ENCODE assay signal across 18 cellular contexts in genomic region chr7:26157520-26158105, GRCh38. TPM values are rescaled to one million over a fixed set of nuclear protein-coding genes. Genes with fewer than 3 reads are reported as not detected.
DNase-seq lines count a peak whose midpoint lies in the region; ATAC-seq and TF ChIP-seq lines count a peak whose summit lies in the region.
"Had no signal": no experiment of that assay in that cellular context is flagged by ENCODE, and none has a peak within 500 bp of the region (broad histone marks: within the 10 kb centered on the region; RNA-seq: fewer than 3 reads in every experiment).

No MANE protein-coding gene starts in this region.

- H3K36me3 Mint-ChIP-seq in T-helper 1 cell treated with Interleukin-12 subunit alpha and Interleukin-12 subunit beta and Interleukin-4 antibody, amounts not matched to agents 30 μg/mL and 1 μg/mL, for 36 hours (ENCODE audit: low read depth): peaks cover 42% of the 10 kb centered on the region
- H3K36me3 Mint-ChIP-seq in activated T-helper 1 cell treated with anti-CD3 and anti-CD28 coated beads, Interleukin-12 subunit alpha, Interleukin-12 subunit beta, Interleukin-2, Interleukin-4 antibody, amounts not matched to agents 30 ng/mL and 10 ng/mL and 1 ng/mL, durations not matched to agents 14 hours and 24 hours and 36 hours (ENCODE audit: low read depth): peaks cover 38% of the 10 kb centered on the region

- H3K4me1 Mint-ChIP-seq in T-helper 1 cell treated with Interleukin-12 subunit alpha and Interleukin-12 subunit beta and Interleukin-4 antibody, amounts not matched to agents 30 μg/mL and 1 μg/mL, for 36 hours (ENCODE audit: low read depth): peaks cover 72% of the 10 kb centered on the region
- H3K4me1 Mint-ChIP-seq in activated T-helper 1 cell treated with anti-CD3 and anti-CD28 coated beads, Interleukin-12 subunit alpha, Interleukin-12 subunit beta, Interleukin-2, Interleukin-4 antibody, amounts not matched to agents 30 ng/mL and 10 ng/mL and 1 ng/mL, durations not matched to agents 14 hours and 24 hours and 36 hours (ENCODE audit: low read depth): peaks cover 92% of the 10 kb centered on the region

- H3K9me3 ChIP-seq in HEK293 (ENCODE audit: control insufficient read depth, insufficient read depth, low read depth, low read length): no peaks in the 10 kb centered on the region
- H3K9me3 ChIP-seq: A549, upper lobe of left lung had no signal

- peak overlapping the region; percentile 97 for H3K27ac Mint-ChIP-seq in T-helper 1 cell treated with Interleukin-12 subunit alpha and Interleukin-12 subunit beta and Interleukin-4 antibody, amounts not matched to agents 30 μg/mL and 1 μg/mL, for 36 hours
- peak overlapping the region; percentile 97 for H3K27ac Mint-ChIP-seq in activated T-helper 1 cell treated with anti-CD3 and anti-CD28 coated beads, Interleukin-12 subunit alpha, Interleukin-12 subunit beta, Interleukin-2, Interleukin-4 antibody, amounts not matched to agents 30 ng/mL and 10 ng/mL and 1 ng/mL, durations not matched to agents 14 hours and 24 hours and 36 hours

- intact Hi-C loops in activated T-helper 1 cell treated with anti-CD3 and anti-CD28 coated beads, Interleukin-12 subunit alpha, Interleukin-12 subunit beta, Interleukin-2, Interleukin-4 antibody, amounts not matched to agents 30 ng/mL and 10 ng/mL and 1 ng/mL, durations not matched to agents 14 hours and 24 hours and 36 hours (cut with micrococcal nuclease): loop anchor here (2.0 to 10.0 kb wide), 3 partner anchors 189 to 1877 kb away; partner anchors contain the start of gene SKAP2

- H3K4me3 Mint-ChIP-seq in T-helper 1 cell treated with Interleukin-12 subunit alpha and Interleukin-12 subunit beta and Interleukin-4 antibody, amounts not matched to agents 30 μg/mL and 1 μg/mL, for 36 hours: peak overlapping the region; percentile 98
- peak overlapping the region; percentile 75 for H3K4me3 Mint-ChIP-seq in activated T-helper 1 cell treated with anti-CD3 and anti-CD28 coated beads, Interleukin-12 subunit alpha, Interleukin-12 subunit beta, Interleukin-2, Interleukin-4 antibody, amounts not matched to agents 30 ng/mL and 10 ng/mL and 1 ng/mL, durations not matched to agents 14 hours and 24 hours and 36 hours

- no peak overlapping the region for H3K27ac ChIP-seq in HEK293 (ENCODE audit: extremely low read depth, low read depth, low read length)
- H3K27ac ChIP-seq: GM23248 had no signal

- H3K27me3 Mint-ChIP-seq in T-helper 1 cell treated with Interleukin-12 subunit alpha and Interleukin-12 subunit beta and Interleukin-4 antibody, amounts not matched to agents 30 μg/mL and 1 μg/mL, for 36 hours (ENCODE audit: low read depth): no peaks in the 10 kb centered on the region
- no peaks in the 10 kb centered on the region for H3K27me3 Mint-ChIP-seq in activated T-helper 1 cell treated with anti-CD3 and anti-CD28 coated beads, Interleukin-12 subunit alpha, Interleukin-12 subunit beta, Interleukin-2, Interleukin-4 antibody, amounts not matched to agents 30 ng/mL and 10 ng/mL and 1 ng/mL, durations not matched to agents 14 hours and 24 hours and 36 hours (ENCODE audit: insufficient read depth)

- CTCF ChIA-PET in HEK293 (lab: Yijun Ruan, JAX): interaction anchor here (2.1 kb wide), 1 partner anchor 67 kb away, joined by 7 read pairs; no protein-coding TSS in a partner anchor

- H3K9me3 Mint-ChIP-seq in T-helper 1 cell treated with Interleukin-12 subunit alpha and Interleukin-12 subunit beta and Interleukin-4 antibody, amounts not matched to agents 30 μg/mL and 1 μg/mL, for 36 hours: no peaks in the 10 kb centered on the region
- no peaks in the 10 kb centered on the region for H3K9me3 Mint-ChIP-seq in activated T-helper 1 cell treated with anti-CD3 and anti-CD28 coated beads, Interleukin-12 subunit alpha, Interleukin-12 subunit beta, Interleukin-2, Interleukin-4 antibody, amounts not matched to agents 30 ng/mL and 10 ng/mL and 1 ng/mL, durations not matched to agents 14 hours and 24 hours and 36 hours

- no peak overlapping the region for H3K4me3 ChIP-seq in HEK293 (ENCODE audit: low read depth, low read length)
- H3K4me3 ChIP-seq: A549, GM23248, upper lobe of left lung had no signal

- no peak for DNase-seq in T-helper 1 cell
- no peak for DNase-seq in activated T-helper 1 cell treated with anti-CD3 and anti-CD28 coated beads, Interleukin-12 subunit alpha, Interleukin-12 subunit beta, Interleukin-2, Interleukin-4 antibody, amounts not matched to agents 30 ng/mL and 10 ng/mL and 1 ng/mL, durations not matched to agents 14 hours and 24 hours and 36 hours (ENCODE audit: low spot score)
- peak; percentile 19 to 72 for DNase-seq in lung microvascular endothelial cell (ENCODE audit: low read depth in 2 of 2)
- no peak for DNase-seq in dedifferentiated amniotic fluid mesenchymal stem cell (ENCODE audit: extremely low spot score)
- DNase-seq in superior temporal gyrus (ENCODE audit: extremely low spot score): no peak
- DNase-seq: caudate nucleus, DMS53, GM23248, hippocampal formation, NCI-H1048, NCI-H345, occipital lobe, upper lobe of left lung had no signal

- no peak for ATAC-seq in HG03175 (IDR thresholded peaks at IDR 0.05; ENCODE audit: unreplicated experiment)
- ATAC-seq: A549, esophagus mucosa had no signal

- H3K36me3 ChIP-seq in HEK293 (ENCODE audit: control insufficient read depth in 2 of 2, insufficient read depth in 1 of 2, low read length in 2 of 2): no peaks in the 10 kb centered on the region
- H3K36me3 ChIP-seq: upper lobe of left lung had no signal

- no peak for TF ChIP-seq CTCF in HEK293 (tag by site-specific recombination; IDR thresholded peaks at IDR 0.05)

- H3K4me1 ChIP-seq in HEK293 (ENCODE audit: control insufficient read depth, insufficient read depth, low read length): peaks cover 6% of the 10 kb centered on the region; the same call in 1 of the 2 replicates

- POLR2A ChIA-PET in HEK293 (lab: Yijun Ruan, JAX): interaction anchor here (1.2 to 1.7 kb wide), 2 partner anchors 9 to 11 kb away, joined by 4 read pairs; no protein-coding TSS in a partner anchor

TF ChIP-seq in HEK293, 187 proteins besides CTCF, POLR2A, EP300 and RAD21:
- TF ChIP-seq PRDM4 (tag by site-specific recombination; IDR thresholded peaks at IDR 0.05) (no peak), KLF16 (tag by site-specific recombination; IDR thresholded peaks at IDR 0.05) (no peak), ZNF600 (tag by site-specific recombination; IDR thresholded peaks at IDR 0.05) (peak; percentile 31), PRDM1 (tag by site-specific recombination; IDR thresholded peaks at IDR 0.05) (0 out of 2 replicates have a peak, but pooled peaks have one; percentile 19), SP2 (tag by site-specific recombination; IDR thresholded peaks at IDR 0.05) (no peak), ZEB2 (tag by site-specific recombination; IDR thresholded peaks at IDR 0.05) (no peak)

RNA-seq across cellular contexts. Expression of gene NFE2L3, which starts 5.6 kb away (rescaled TPM):
- 80.1 TPM in 2 replicates for total RNA-seq in activated T-helper 1 cell treated with anti-CD3 and anti-CD28 coated beads, Interleukin-12 subunit alpha, Interleukin-12 subunit beta, Interleukin-2, Interleukin-4 antibody, amounts not matched to agents 30 ng/mL and 10 ng/mL and 1 ng/mL, durations not matched to agents 14 hours and 24 hours and 36 hours
- 10.3 and 19.4 TPM in 2 replicates for total RNA-seq in lung microvascular endothelial cell

RNA-seq across cellular contexts. Expression of gene HNRNPA2B1, which starts 42.9 kb away (rescaled TPM):
- total RNA-seq in activated T-helper 1 cell treated with anti-CD3 and anti-CD28 coated beads, Interleukin-12 subunit alpha, Interleukin-12 subunit beta, Interleukin-2, Interleukin-4 antibody, amounts not matched to agents 30 ng/mL and 10 ng/mL and 1 ng/mL, durations not matched to agents 14 hours and 24 hours and 36 hours: 821 and 823 TPM in 2 replicates
- 67.1 and 89.4 TPM in 2 replicates for total RNA-seq in lung microvascular endothelial cell

RNA-seq across cellular contexts. Expression of gene CBX3, which starts 43.9 kb away (rescaled TPM):
- 284 and 298 TPM in 2 replicates for total RNA-seq in activated T-helper 1 cell treated with anti-CD3 and anti-CD28 coated beads, Interleukin-12 subunit alpha, Interleukin-12 subunit beta, Interleukin-2, Interleukin-4 antibody, amounts not matched to agents 30 ng/mL and 10 ng/mL and 1 ng/mL, durations not matched to agents 14 hours and 24 hours and 36 hours
- 95.0 and 103 TPM in 2 replicates for total RNA-seq in lung microvascular endothelial cell

Comparison
In these comparisons a context has a peak if more than half of its experiments do, and no peak if none do; other contexts are left out.
1. DNase-seq: peak in lung microvascular endothelial cell (2 of 2); none in T-helper 1 cell (0 of 5), activated T-helper 1 cell treated with anti-CD3 and anti-CD28 coated beads, Interleukin-12 subunit alpha, Interleukin-12 subunit beta, Interleukin-2, Interleukin-4 antibody, amounts not matched to agents 30 ng/mL and 10 ng/mL and 1 ng/mL, durations not matched to agents 14 hours and 24 hours and 36 hours (single experiment), dedifferentiated amniotic fluid mesenchymal stem cell (single experiment) and superior temporal gyrus (single experiment).